In genomic region chr4:38203609-38204008, GRCh38 we compare ENCODE assay signal across 19 cellular contexts.
DNase-seq lines count a peak whose midpoint lies in the region; ATAC-seq, FAIRE-seq and TF ChIP-seq lines count a peak whose summit lies in the region.
"Had no signal": no experiment of that assay in that cellular context is flagged by ENCODE, and none has a peak within 500 bp of the region (broad histone marks: within the 10 kb centered on the region; RNA-seq: fewer than 3 reads in every experiment).

No MANE protein-coding gene starts in this region.

- CTCF ChIA-PET in HepG2 (lab: Yijun Ruan, JAX; ENCODE audit: low intra/inter-chr PET ratio, low total read pairs) = no interaction called here

- H2AFZ ChIP-seq in HepG2 (ENCODE audit: low read length) = no peak overlapping the region
- H2AFZ ChIP-seq: GM23248 had no signal

- intact Hi-C loops in dorsolateral prefrontal cortex (cut with DNase I) (loop anchor here in 1 of 2 donors (5.0 kb wide), 1 partner anchor 114 kb away; no protein-coding TSS in a partner anchor), psoas muscle (cut with DNase I) (no loop called here), aorta (cut with DNase I) (no loop called here), HepG2 (cut with micrococcal nuclease; ENCODE audit: unreplicated experiment) (no loop called here)

- TF ChIP-seq CTCF in dorsolateral prefrontal cortex (IDR thresholded peaks at IDR 0.05 in 54 of 56, conservative IDR thresholded peaks at IDR 0.05 in 2 of 56; ENCODE audit: low read depth in 1 of 56, partially characterized antibody in 56 of 56) (no peak), psoas muscle (IDR thresholded peaks at IDR 0.05) (no peak), HepG2 (CRISPR knock-in tag; IDR thresholded peaks at IDR 0.05) (no peak)

- no TSS peak for BruUV-seq in HepG2 (replicated peaks; lab: Mats Ljungman, UMichigan)

- WGBS in psoas muscle, 3 donors = 50 to 86% (median 50%) methylated on average over 3 of the region's 3 CpGs
- 22 to 23% methylated on average over 3 of the region's 3 CpGs for WGBS in aorta, 2 donors
- WGBS in HepG2 (ENCODE audit: low lambda C conversion rate) = 63% methylated on average over 3 of the region's 3 CpGs

- peak overlapping the region in 34 of 59 donors; percentile 6 to 96 (median 86) for H3K27ac ChIP-seq in dorsolateral prefrontal cortex
- no peak overlapping the region for H3K27ac ChIP-seq in psoas muscle
- H3K27ac ChIP-seq in aorta (ENCODE audit: low read depth in 1 of 2, low read length in 2 of 2) = peak overlapping the region; percentile 61 to 77
- H3K27ac ChIP-seq in HepG2 (ENCODE audit: extremely low read length, insufficient read depth, low read length) = no peak overlapping the region
- H3K27ac ChIP-seq: GM23248 had no signal

- no peak for FAIRE-seq in HepG2 (lab: Jason Lieb, UNC)
- FAIRE-seq: G401.6, GM12892, GM19239, H1 had no signal

- H3K27me3 ChIP-seq in dorsolateral prefrontal cortex = no peaks in the 10 kb centered on the region
- H3K27me3 ChIP-seq in psoas muscle (ENCODE audit: insufficient read depth in 3 of 3, low read length in 2 of 3) = peaks cover 0 to 2% (median 0%) of the 10 kb centered on the region in 3 donors
- no peaks in the 10 kb centered on the region for H3K27me3 ChIP-seq in aorta (ENCODE audit: control insufficient read depth in 1 of 2, insufficient read depth in 2 of 2, low read length in 1 of 2)
- H3K27me3 ChIP-seq in HepG2 (ENCODE audit: control insufficient read depth in 1 of 2, insufficient read depth in 2 of 2, low read length in 2 of 2) = no peaks in the 10 kb centered on the region

- no peak overlapping the region for H3K4me2 ChIP-seq in HepG2 (ENCODE audit: low read depth, low read length)

- DNase-seq in dorsolateral prefrontal cortex (no peak), psoas muscle (peak in 1 of 2 donors; percentile 57), aorta (no peak), HepG2 (ENCODE audit: low spot score) (no peak), UCSD-AML1 (lab: John Stamatoyannopoulos, UW; ENCODE audit: unreplicated experiment) (no peak)
- DNase-seq: Calu3; CD4-positive, alpha-beta memory T cell; COR-L47; DMS53; DND-41; GM23248; H7; HCEC 1CT had no signal

- no peak for TF ChIP-seq RAD21 in HepG2 (CRISPR knock-in tag; IDR thresholded peaks at IDR 0.05)

- POLR2A ChIA-PET in HepG2 (lab: Yijun Ruan, JAX) = no interaction called here

- in situ Hi-C loops in HepG2 (cut with HindIII; ENCODE audit: extremely low pct_ligation_motif_present, low pct_unique_long_range_greater_than_20kb) = no loop called here

- H3K4me3 ChIP-seq in dorsolateral prefrontal cortex (no peak overlapping the region), psoas muscle (no peak overlapping the region), aorta (ENCODE audit: low read length in 2 of 2) (no peak overlapping the region), HepG2 (replicated peaks in 1 of 3; ENCODE audit: insufficient read depth in 1 of 3, low read depth in 2 of 3, low read length in 3 of 3) (no peak overlapping the region)
- H3K4me3 ChIP-seq: GM23248 had no signal

- TF ChIP-seq EP300 in HepG2 (IDR thresholded peaks at IDR 0.05; ENCODE audit: low read depth in 2 of 2, low read length in 2 of 2) (no peak), HepG2 (CRISPR knock-in tag; IDR thresholded peaks at IDR 0.05; ENCODE audit: borderline replicate concordance) (no peak)

- no peaks in the 10 kb centered on the region for H3K79me2 ChIP-seq in HepG2 (ENCODE audit: insufficient read depth, low read length)

- no peaks in the 10 kb centered on the region for H3K9me3 ChIP-seq in psoas muscle
- H3K9me3 ChIP-seq in aorta (ENCODE audit: control insufficient read depth, low read length) = no peaks in the 10 kb centered on the region
- peaks cover 9% of the 10 kb centered on the region; the same call in 1 of the 2 replicates for H3K9me3 ChIP-seq in HepG2 (ENCODE audit: low read length)

- no peaks in the 10 kb centered on the region for H3K36me3 ChIP-seq in psoas muscle (ENCODE audit: insufficient read depth in 1 of 2, low read depth in 1 of 2)
- H3K36me3 ChIP-seq in aorta (ENCODE audit: control insufficient read depth in 1 of 2, insufficient read depth in 2 of 2, low read length in 1 of 2) = no peaks in the 10 kb centered on the region
- H3K36me3 ChIP-seq in HepG2 (replicated peaks in 1 of 2; ENCODE audit: control insufficient read depth in 1 of 2, insufficient read depth in 2 of 2, low read length in 2 of 2) = no peaks in the 10 kb centered on the region

- peaks cover 10% of the 10 kb centered on the region for H3K4me1 ChIP-seq in psoas muscle
- no peaks in the 10 kb centered on the region for H3K4me1 ChIP-seq in aorta (ENCODE audit: control insufficient read depth in 1 of 2, insufficient read depth in 2 of 2, low read length in 2 of 2)
- peaks cover 27% of the 10 kb centered on the region for H3K4me1 ChIP-seq in HepG2 (ENCODE audit: insufficient read depth, low read length)

- no peak for TF ChIP-seq POLR2A in HepG2 (IDR thresholded peaks at IDR 0.05; ENCODE audit: insufficient read depth in 1 of 2, low read depth in 2 of 2, low read length in 2 of 2)

- H3K9ac ChIP-seq in HepG2 (ENCODE audit: insufficient read depth, low read depth, low read length) = no peak overlapping the region
- H3K9ac ChIP-seq: GM23248 had no signal

- ATAC-seq in esophagus mucosa (peak; percentile 76), psoas muscle (peak in 3 of 4 donors; percentile 72 to 90 (median 89)), aorta (ENCODE audit: low FRiP score) (no peak), HepG2 (no peak), GM18870 (IDR thresholded peaks at IDR 0.05; ENCODE audit: unreplicated experiment) (no peak)

- H4K20me1 ChIP-seq in HepG2 (ENCODE audit: insufficient read depth, low read length) = no peaks in the 10 kb centered on the region

TF ChIP-seq in HepG2, 621 proteins besides CTCF, POLR2A, EP300 and RAD21:
- TF ChIP-seq, protein P1, sequence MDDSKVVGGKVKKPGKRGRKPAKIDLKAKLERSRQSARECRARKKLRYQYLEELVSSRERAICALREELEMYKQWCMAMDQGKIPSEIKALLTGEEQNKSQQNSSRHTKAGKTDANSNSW (CRISPR knock-in tag; IDR thresholded peaks at IDR 0.05; ENCODE audit: borderline replicate concordance) = no peak
- TF ChIP-seq ZNF432 (CRISPR knock-in tag; IDR thresholded peaks at IDR 0.05; ENCODE audit: borderline replicate concordance) (no peak), ZNF776 (CRISPR knock-in tag; IDR thresholded peaks at IDR 0.05) (no peak), HMG20B (CRISPR knock-in tag; conservative IDR thresholded peaks at IDR 0.05) (no peak), ZFP1 (CRISPR knock-in tag; IDR thresholded peaks at IDR 0.05) (no peak), MNT (IDR thresholded peaks at IDR 0.05) (no peak), NR1H2 (CRISPR knock-in tag; IDR thresholded peaks at IDR 0.05; ENCODE audit: borderline replicate concordance, low read depth) (no peak), ZNF280B (CRISPR knock-in tag; IDR thresholded peaks at IDR 0.05; ENCODE audit: borderline replicate concordance) (no peak)
- TF ChIP-seq, protein P2, sequence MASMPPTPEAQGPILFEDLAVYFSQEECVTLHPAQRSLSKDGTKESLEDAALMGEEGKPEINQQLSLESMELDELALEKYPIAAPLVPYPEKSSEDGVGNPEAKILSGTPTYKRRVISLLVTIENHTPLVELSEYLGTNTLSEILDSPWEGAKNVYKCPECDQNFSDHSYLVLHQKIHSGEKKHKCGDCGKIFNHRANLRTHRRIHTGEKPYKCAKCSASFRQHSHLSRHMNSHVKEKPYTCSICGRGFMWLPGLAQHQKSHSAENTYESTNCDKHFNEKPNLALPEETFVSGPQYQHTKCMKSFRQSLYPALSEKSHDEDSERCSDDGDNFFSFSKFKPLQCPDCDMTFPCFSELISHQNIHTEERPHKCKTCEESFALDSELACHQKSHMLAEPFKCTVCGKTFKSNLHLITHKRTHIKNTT (CRISPR knock-in tag; IDR thresholded peaks at IDR 0.05) = no peak
- TF ChIP-seq, protein P3, sequence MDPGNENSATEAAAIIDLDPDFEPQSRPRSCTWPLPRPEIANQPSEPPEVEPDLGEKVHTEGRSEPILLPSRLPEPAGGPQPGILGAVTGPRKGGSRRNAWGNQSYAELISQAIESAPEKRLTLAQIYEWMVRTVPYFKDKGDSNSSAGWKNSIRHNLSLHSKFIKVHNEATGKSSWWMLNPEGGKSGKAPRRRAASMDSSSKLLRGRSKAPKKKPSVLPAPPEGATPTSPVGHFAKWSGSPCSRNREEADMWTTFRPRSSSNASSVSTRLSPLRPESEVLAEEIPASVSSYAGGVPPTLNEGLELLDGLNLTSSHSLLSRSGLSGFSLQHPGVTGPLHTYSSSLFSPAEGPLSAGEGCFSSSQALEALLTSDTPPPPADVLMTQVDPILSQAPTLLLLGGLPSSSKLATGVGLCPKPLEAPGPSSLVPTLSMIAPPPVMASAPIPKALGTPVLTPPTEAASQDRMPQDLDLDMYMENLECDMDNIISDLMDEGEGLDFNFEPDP (CRISPR knock-in tag; conservative IDR thresholded peaks at IDR 0.05) = no peak

Comparison
In these comparisons a context has a peak if more than half of its experiments do, and no peak if none do; other contexts are left out.
1. H3K27ac ChIP-seq: peak in dorsolateral prefrontal cortex (34 of 59) and aorta (2 of 2); none in psoas muscle (single experiment) and HepG2 (single experiment).
2. ATAC-seq: peak in esophagus mucosa (single experiment) and psoas muscle (3 of 4); none in aorta (single experiment), HepG2 (single experiment) and GM18870 (single experiment).